Comparison of ENCODE assay signal across 8 cellular contexts in the genomic region with DNA sequence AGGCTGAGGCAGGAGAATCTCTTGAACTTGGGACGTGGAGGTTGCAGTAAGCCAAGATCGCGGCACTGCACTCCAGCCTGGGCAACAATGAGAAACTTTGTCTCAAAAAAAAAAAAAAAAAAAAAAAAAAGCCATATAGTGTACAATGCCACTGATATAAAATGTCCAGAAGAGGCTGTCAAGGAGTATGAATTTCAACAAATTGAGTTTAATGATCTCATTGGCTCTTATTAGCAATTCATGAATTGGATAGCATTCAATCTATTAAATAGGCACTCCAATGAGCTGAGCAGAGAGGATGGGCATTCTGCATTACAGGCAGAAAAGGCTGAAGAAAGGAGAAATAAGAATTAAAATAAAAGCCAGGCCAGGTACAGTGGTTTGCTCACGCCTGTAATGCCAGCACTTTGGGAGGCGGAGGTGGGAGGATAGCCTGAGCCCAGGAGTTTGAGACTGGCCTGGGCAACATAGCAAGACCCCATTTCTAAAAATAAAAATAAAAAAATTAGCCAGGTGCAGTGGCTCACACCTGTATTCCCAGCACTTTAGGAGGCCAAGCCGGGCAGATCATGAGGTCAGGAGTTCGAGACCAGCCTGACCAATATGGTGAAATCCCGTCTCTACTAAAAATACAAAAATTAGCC. TPM values are rescaled to one million over a fixed set of nuclear protein-coding genes. Genes with fewer than 3 reads are reported as not detected.
DNase-seq lines count a peak whose midpoint lies in the region; ATAC-seq and TF ChIP-seq lines count a peak whose summit lies in the region.

No MANE protein-coding gene starts in this region.

- ATAC-seq in HG02763 (IDR thresholded peaks at IDR 0.05; ENCODE audit: unreplicated experiment) (no peak), esophagus mucosa (no peak)

- peak overlapping the region; percentile 58; the same call in 1 of the 2 replicates for H3K27ac ChIP-seq in SJSA1
- H3K27ac ChIP-seq in sigmoid colon: peak overlapping the region; percentile 73 to 81 (median 78)

- no peak for DNase-seq in GM06990 (ENCODE audit: extremely low read depth, insufficient read length)
- DNase-seq in SJSA1 (ENCODE audit: low read depth in 1 of 2, low spot score in 2 of 2): no peak
- no peak for DNase-seq in fibroblast of mammary gland (ENCODE audit: low read depth)
- no peak for DNase-seq in sigmoid colon
- DNase-seq in stimulated activated CD4-positive, alpha-beta T cell treated with anti-CD3 and anti-CD28 coated beads, Interleukin-2, amount 100 ng/mL, for 24 hours: no peak
- no peak for DNase-seq in stimulated activated CD4-positive, alpha-beta T cell treated with anti-CD3 and anti-CD28 coated beads, Interleukin-15, amount 100 ng/mL, for 24 hours

- no peaks in the 10 kb centered on the region for H3K36me3 ChIP-seq in GM06990 (ENCODE audit: control insufficient read depth, insufficient read depth, low read length)
- H3K36me3 ChIP-seq in SJSA1: peaks cover 35% of the 10 kb centered on the region
- no peaks in the 10 kb centered on the region for H3K36me3 ChIP-seq in sigmoid colon

- intact Hi-C loops in sigmoid colon (cut with DNase I): loop anchor here (10.0 kb wide), 1 partner anchor 247 kb away; the partner anchor contains the start of gene GNG7

- H3K4me1 ChIP-seq in SJSA1 (replicated peaks): peaks cover 34% of the 10 kb centered on the region
- peaks cover 0 to 34% (median 27%) of the 10 kb centered on the region in 4 donors for H3K4me1 ChIP-seq in sigmoid colon

- 0 out of 2 replicates have a peak, but pooled peaks cover 2% of the 10 kb centered on the region for H3K9me3 ChIP-seq in SJSA1 (replicated peaks)
- no peaks in the 10 kb centered on the region for H3K9me3 ChIP-seq in sigmoid colon

- 85 to 93% methylated on average over 8 of the region's 8 CpGs for WGBS in sigmoid colon, 2 donors

- H3K27me3 ChIP-seq in GM06990 (replicated peaks; ENCODE audit: control insufficient read depth, insufficient read depth, low read length) (no peaks in the 10 kb centered on the region), SJSA1 (replicated peaks) (no peaks in the 10 kb centered on the region), sigmoid colon (no peaks in the 10 kb centered on the region)

- TF ChIP-seq CTCF in GM06990 (IDR thresholded peaks at IDR 0.05; ENCODE audit: insufficient read depth, low read length, poor library complexity, severe bottlenecking) (no peak), fibroblast of mammary gland (conservative IDR thresholded peaks at IDR 0.05; ENCODE audit: control insufficient read depth, insufficient read depth, low read depth, low read length) (no peak), sigmoid colon (IDR thresholded peaks at IDR 0.05) (no peak)

- no peak for TF ChIP-seq EP300 in sigmoid colon (IDR thresholded peaks at IDR 0.05)

- H3K4me3 ChIP-seq in GM06990 (replicated peaks; ENCODE audit: low read depth, low read length): peak overlapping the region; percentile 59
- peak overlapping the region; percentile 98 for H3K4me3 ChIP-seq in SJSA1
- H3K4me3 ChIP-seq in fibroblast of mammary gland (ENCODE audit: control insufficient read depth, low read depth, low read length): peak overlapping the region; percentile 38
- H3K4me3 ChIP-seq in sigmoid colon: peak overlapping the region in 3 of 4 donors; percentile 96 to 98 (median 96)

- TF ChIP-seq POLR2A in sigmoid colon (IDR thresholded peaks at IDR 0.05): no peak

RNA-seq across cellular contexts. Expression of gene LMNB2, which starts 0.8 kb away (rescaled TPM):
- total RNA-seq in SJSA1 (2014; rRNA removed; shearing (Covaris generic)): 275 and 316 TPM in 2 replicates
- 10 to 100 TPM in 3 of 4 donors, 1 to 10 TPM in 1; 7.4 to 19.7 (median 12.6) TPM for total RNA-seq in sigmoid colon
- 10 to 100 TPM; 15.0 to 74.4 (median 20.3) TPM for polyA plus RNA-seq in sigmoid colon
- total RNA-seq in esophagus mucosa: 50.4 TPM

RNA-seq across cellular contexts. Expression of gene GADD45B, which starts 18.4 kb away (rescaled TPM):
- total RNA-seq in SJSA1 (2014; rRNA removed; shearing (Covaris generic)): 112 and 132 TPM in 2 replicates
- total RNA-seq in sigmoid colon: 100 to 1,000 TPM in 2 of 4 donors, 10 to 100 TPM in 2; 82.0 to 708 (median 108) TPM
- polyA plus RNA-seq in sigmoid colon: 10 to 100 TPM; 25.0 to 56.3 (median 54.7) TPM
- 26.3 TPM for total RNA-seq in esophagus mucosa

RNA-seq across cellular contexts. Expression of gene TIMM13, which starts 30.1 kb away (rescaled TPM):
- 48.8 and 86.2 TPM in 2 replicates for total RNA-seq in SJSA1 (2014; rRNA removed; shearing (Covaris generic))
- total RNA-seq in sigmoid colon (10 to 100 TPM; 23.6 to 29.3 (median 26.3) TPM), esophagus mucosa (106 TPM)
- 100 to 1,000 TPM in 2 of 3 donors, 10 to 100 TPM in 1; 92.2 to 135 (median 101) TPM for polyA plus RNA-seq in sigmoid colon

Comparison
In these comparisons a context has a peak if more than half of its experiments do, and no peak if none do; other contexts are left out.
1. H3K4me3 ChIP-seq: peak in every context shown above with its lines; median percentile 98 in SJSA1; 96 in sigmoid colon; 59 in GM06990; 38 in fibroblast of mammary gland.